In the genomic region with DNA sequence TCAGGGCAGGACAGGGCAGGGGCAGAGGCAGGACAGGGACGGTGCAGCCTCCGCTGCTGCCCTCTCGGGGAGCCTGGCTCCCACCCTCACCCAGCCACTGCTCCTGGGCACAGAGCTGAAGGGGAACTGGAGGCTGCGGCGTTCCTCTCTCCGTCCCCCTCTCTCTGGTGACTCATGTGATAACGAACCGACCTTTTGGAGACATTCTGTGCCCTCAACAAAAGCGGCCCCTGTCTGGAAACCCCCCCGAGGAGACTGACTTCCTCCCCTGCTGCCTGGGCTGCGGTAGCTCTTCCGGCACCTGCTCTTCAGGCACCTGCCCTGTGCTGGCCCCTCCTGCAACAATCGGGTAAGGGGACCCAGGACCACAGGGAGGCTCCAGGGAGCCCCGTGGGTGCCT, we compare ENCODE assay signal across 8 cellular contexts.
DNase-seq lines count a peak whose midpoint lies in the region; ATAC-seq, FAIRE-seq and TF ChIP-seq lines count a peak whose summit lies in the region.
"Not testable (repeated sequence)": the region's sequence is repeated elsewhere in the genome, so short reads cannot be mapped to it uniquely, and the experiment has no call there.

No MANE protein-coding gene starts in this region.

- not testable (repeated sequence) for H3K27ac ChIP-seq in Panc1 (ENCODE audit: low read length); body of pancreas
- H3K27ac ChIP-seq in temporal lobe (ENCODE audit: low read depth, low read length): peak overlapping the region; percentile 36

- CTCF ChIA-PET in Panc1 (lab: Charles Lee); activated CD8-positive, alpha-beta memory T cell treated with anti-CD3 and anti-CD28 coated beads, Interleukin-2, amount 10 ng/mL, durations not matched to agents 7 days and 5 days (lab: Charles Lee): not testable (repeated sequence)

- H3K4me3 ChIP-seq in Panc1 (ENCODE audit: low read depth in 2 of 2, low read length in 2 of 2); body of pancreas: not testable (repeated sequence)

- not testable (repeated sequence) for H3K9me3 Mint-ChIP-seq in activated CD8-positive, alpha-beta memory T cell treated with anti-CD3 and anti-CD28 coated beads, Interleukin-2, amount 10 ng/mL, durations not matched to agents 7 days and 5 days (ENCODE audit: low read depth)

- not testable (repeated sequence) for H3K36me3 Mint-ChIP-seq in activated CD8-positive, alpha-beta memory T cell treated with anti-CD3 and anti-CD28 coated beads, Interleukin-2, amount 10 ng/mL, durations not matched to agents 7 days and 5 days

- H3K4me3 Mint-ChIP-seq in activated CD8-positive, alpha-beta memory T cell treated with anti-CD3 and anti-CD28 coated beads, Interleukin-2, amount 10 ng/mL, durations not matched to agents 7 days and 5 days: peak overlapping the region; percentile 40

- not testable (repeated sequence) for H3K4me1 Mint-ChIP-seq in activated CD8-positive, alpha-beta memory T cell treated with anti-CD3 and anti-CD28 coated beads, Interleukin-2, amount 10 ng/mL, durations not matched to agents 7 days and 5 days

- POLR2A ChIA-PET in Panc1 (lab: Charles Lee): not testable (repeated sequence)

- not testable (repeated sequence) for H3K4me1 ChIP-seq in Panc1 (ENCODE audit: control insufficient read depth, insufficient read depth, low read length); body of pancreas

- not testable (repeated sequence) for DNase-seq in GM12892 (ENCODE audit: insufficient read length); Panc1 (ENCODE audit: low read depth, low spot score)
- DNase-seq in activated CD8-positive, alpha-beta memory T cell treated with anti-CD3 and anti-CD28 coated beads, Interleukin-2, amount 10 ng/mL, durations not matched to agents 7 days and 5 days: peak; percentile 86
- DNase-seq in body of pancreas (peak in 3 of 4 donors; percentile 16 to 68 (median 26)), left colon (peak; percentile 43 to 60)
- peak; percentile 39 to 77 for DNase-seq in stimulated activated CD4-positive, alpha-beta T cell treated with anti-CD3 and anti-CD28 coated beads, Interleukin-1b, Interleukin-23, amount 100 ng/mL, for 1 hour (ENCODE audit: low read depth in 2 of 2)

- peak overlapping the region; percentile 61 for H3K27ac Mint-ChIP-seq in activated CD8-positive, alpha-beta memory T cell treated with anti-CD3 and anti-CD28 coated beads, Interleukin-2, amount 10 ng/mL, durations not matched to agents 7 days and 5 days

- BruUV-seq in Panc1 (replicated peaks; lab: Mats Ljungman, UMichigan): not testable (repeated sequence)

- TF ChIP-seq POLR2A in GM12892 (IDR thresholded peaks at IDR 0.05; ENCODE audit: low read depth, low read length) (peak; percentile 44; the same call in 1 of the 2 replicates), body of pancreas (IDR thresholded peaks at IDR 0.05) (peak in 1 of 3 donors; percentile 52)

- in situ Hi-C loops in Panc1 (cut with HindIII; ENCODE audit: low pct_unique_long_range_greater_than_20kb, low sequenced_read_pairs): not testable (repeated sequence)

- WGBS in body of pancreas, 2 donors: 29 to 40% methylated on average over 3 to 9 of the region's 14 CpGs

- not testable (repeated sequence) for H3K9me3 ChIP-seq in Panc1 (ENCODE audit: control insufficient read depth, insufficient read depth, low read depth, low read length); body of pancreas

- not testable (repeated sequence) for H3K27me3 Mint-ChIP-seq in activated CD8-positive, alpha-beta memory T cell treated with anti-CD3 and anti-CD28 coated beads, Interleukin-2, amount 10 ng/mL, durations not matched to agents 7 days and 5 days

- intact Hi-C loops in Panc1 (cut with micrococcal nuclease; ENCODE audit: unreplicated experiment); body of pancreas (cut with DNase I); left colon (cut with DNase I, micrococcal nuclease): not testable (repeated sequence)

- not testable (repeated sequence) for H3K27me3 ChIP-seq in Panc1 (ENCODE audit: control insufficient read depth, insufficient read depth, low read length); body of pancreas

- H3K36me3 ChIP-seq in Panc1 (ENCODE audit: control insufficient read depth, insufficient read depth, low read length); body of pancreas (replicated peaks in 1 of 2; ENCODE audit: insufficient read depth in 1 of 2, low read depth in 2 of 2): not testable (repeated sequence)

- TF ChIP-seq CTCF in Panc1 (IDR thresholded peaks at IDR 0.05); body of pancreas (IDR thresholded peaks at IDR 0.05): not testable (repeated sequence)

- peak; percentile 48 for ATAC-seq in HG02759 (IDR thresholded peaks at IDR 0.05; ENCODE audit: unreplicated experiment)
- ATAC-seq in Panc1: peak; percentile 63
- ATAC-seq in activated CD8-positive, alpha-beta memory T cell treated with anti-CD3 and anti-CD28 coated beads, Interleukin-2, amount 10 ng/mL, durations not matched to agents 7 days and 5 days: peak; percentile 74
- not testable (repeated sequence) for ATAC-seq in body of pancreas
- ATAC-seq in left colon: peak; percentile 35

- not testable (repeated sequence) for FAIRE-seq in GM12892 (lab: Jason Lieb, UNC)
